In the genomic region with DNA sequence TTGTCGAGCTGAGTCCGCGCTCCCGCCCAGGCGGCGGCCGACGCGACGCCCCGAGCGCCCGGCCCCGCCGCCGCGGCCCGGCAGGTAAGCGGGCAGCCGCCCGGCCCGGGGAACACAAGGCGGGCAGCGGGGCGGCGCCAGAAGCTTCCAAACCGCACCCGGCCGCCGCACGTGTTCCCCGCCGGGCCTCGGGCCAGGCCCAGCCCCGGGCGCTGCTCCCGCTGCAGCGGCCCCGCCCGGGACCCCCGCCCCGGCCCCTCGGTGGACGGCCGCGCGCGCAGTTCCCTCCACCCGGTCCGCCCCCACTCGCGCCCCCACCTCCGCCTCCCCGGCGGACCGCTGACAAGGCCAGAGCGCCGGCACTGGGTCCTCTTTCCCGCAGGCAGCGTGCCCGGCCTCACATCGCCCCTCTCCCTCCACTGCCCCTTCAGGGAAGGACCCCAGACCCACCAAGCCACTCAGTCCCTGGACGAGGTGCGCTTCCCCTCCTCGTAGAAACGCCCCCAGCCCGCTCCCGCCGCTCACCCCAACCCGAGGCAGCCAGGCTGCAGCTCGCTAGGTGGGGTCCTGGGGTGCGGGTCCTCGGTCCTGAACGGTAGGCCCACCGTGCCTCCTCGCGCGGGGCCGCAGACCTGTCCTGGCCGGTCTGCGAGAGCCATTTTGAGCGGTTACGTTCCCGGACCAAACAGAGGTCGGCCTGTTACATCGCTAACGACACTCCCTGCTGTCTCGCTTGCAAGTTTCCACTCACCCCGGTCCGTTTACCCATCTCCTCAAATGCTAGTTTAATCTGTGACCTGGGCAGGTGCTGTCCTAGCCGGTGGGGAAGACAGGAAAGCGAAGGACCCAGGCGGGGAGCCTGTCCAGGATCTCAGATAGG, we compare ENCODE assay signal across 1 cellular context.
A peak's percentile ranks its signal among the peaks of the same experiment; 100 is the strongest.
TF ChIP-seq lines count a peak whose summit lies in the region.

No MANE protein-coding gene starts in this region.

TF ChIP-seq in HepG2, 621 proteins besides CTCF, POLR2A, EP300 and RAD21 (continued from another document and continues in another):
- TF ChIP-seq, protein P1, sequence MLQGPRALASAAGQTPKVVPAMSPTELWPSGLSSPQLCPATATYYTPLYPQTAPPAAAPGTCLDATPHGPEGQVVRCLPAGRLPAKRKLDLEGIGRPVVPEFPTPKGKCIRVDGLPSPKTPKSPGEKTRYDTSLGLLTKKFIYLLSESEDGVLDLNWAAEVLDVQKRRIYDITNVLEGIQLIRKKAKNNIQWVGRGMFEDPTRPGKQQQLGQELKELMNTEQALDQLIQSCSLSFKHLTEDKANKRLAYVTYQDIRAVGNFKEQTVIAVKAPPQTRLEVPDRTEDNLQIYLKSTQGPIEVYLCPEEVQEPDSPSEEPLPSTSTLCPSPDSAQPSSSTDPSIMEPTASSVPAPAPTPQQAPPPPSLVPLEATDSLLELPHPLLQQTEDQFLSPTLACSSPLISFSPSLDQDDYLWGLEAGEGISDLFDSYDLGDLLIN (CRISPR knock-in tag; IDR thresholded peaks at IDR 0.05; ENCODE audit: borderline replicate concordance), result no peak
- no peak for TF ChIP-seq SRSF4 (IDR thresholded peaks at IDR 0.05; ENCODE audit: low read depth, low read length, poor library complexity, severe bottlenecking)
- TF ChIP-seq ZSCAN12 (CRISPR knock-in tag; IDR thresholded peaks at IDR 0.05), result no peak
- TF ChIP-seq ZBTB7B (CRISPR knock-in tag; IDR thresholded peaks at IDR 0.05), result no peak
- no peak; the same call in 1 of the 2 replicates for TF ChIP-seq RXRA (CRISPR knock-in tag; IDR thresholded peaks at IDR 0.05)
- TF ChIP-seq, protein P2, sequence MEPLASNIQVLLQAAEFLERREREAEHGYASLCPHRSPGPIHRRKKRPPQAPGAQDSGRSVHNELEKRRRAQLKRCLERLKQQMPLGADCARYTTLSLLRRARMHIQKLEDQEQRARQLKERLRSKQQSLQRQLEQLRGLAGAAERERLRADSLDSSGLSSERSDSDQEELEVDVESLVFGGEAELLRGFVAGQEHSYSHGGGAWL (CRISPR knock-in tag; IDR thresholded peaks at IDR 0.05), result 0 out of 2 replicates have a peak, but pooled peaks have one; percentile 43
- no peak for TF ChIP-seq IRF2 (CRISPR knock-in tag; IDR thresholded peaks at IDR 0.05)
- TF ChIP-seq SCMH1 (CRISPR knock-in tag; IDR thresholded peaks at IDR 0.05; ENCODE audit: borderline replicate concordance), result no peak
- TF ChIP-seq ZNF138 (CRISPR knock-in tag; IDR thresholded peaks at IDR 0.05; ENCODE audit: low read depth), result no peak
- TF ChIP-seq, protein P3, sequence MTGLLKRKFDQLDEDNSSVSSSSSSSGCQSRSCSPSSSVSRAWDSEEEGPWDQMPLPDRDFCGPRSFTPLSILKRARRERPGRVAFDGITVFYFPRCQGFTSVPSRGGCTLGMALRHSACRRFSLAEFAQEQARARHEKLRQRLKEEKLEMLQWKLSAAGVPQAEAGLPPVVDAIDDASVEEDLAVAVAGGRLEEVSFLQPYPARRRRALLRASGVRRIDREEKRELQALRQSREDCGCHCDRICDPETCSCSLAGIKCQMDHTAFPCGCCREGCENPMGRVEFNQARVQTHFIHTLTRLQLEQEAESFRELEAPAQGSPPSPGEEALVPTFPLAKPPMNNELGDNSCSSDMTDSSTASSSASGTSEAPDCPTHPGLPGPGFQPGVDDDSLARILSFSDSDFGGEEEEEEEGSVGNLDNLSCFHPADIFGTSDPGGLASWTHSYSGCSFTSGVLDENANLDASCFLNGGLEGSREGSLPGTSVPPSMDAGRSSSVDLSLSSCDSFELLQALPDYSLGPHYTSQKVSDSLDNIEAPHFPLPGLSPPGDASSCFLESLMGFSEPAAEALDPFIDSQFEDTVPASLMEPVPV (CRISPR knock-in tag; IDR thresholded peaks at IDR 0.05), result no peak
- TF ChIP-seq TSC22D2 (CRISPR knock-in tag; IDR thresholded peaks at IDR 0.05; ENCODE audit: borderline replicate concordance), result no peak
- TF ChIP-seq JARID2 (CRISPR knock-in tag; IDR thresholded peaks at IDR 0.05; ENCODE audit: insufficient replicate concordance), result peak; percentile 20
- no peak for TF ChIP-seq NR2F1 (CRISPR knock-in tag; IDR thresholded peaks at IDR 0.05)
- no peak for TF ChIP-seq SOX13 (IDR thresholded peaks at IDR 0.05)
- TF ChIP-seq SOX13 (CRISPR knock-in tag; conservative IDR thresholded peaks at IDR 0.05 in 1 of 2, IDR thresholded peaks at IDR 0.05 in 1 of 2), result no peak
- TF ChIP-seq MAFG (CRISPR knock-in tag; IDR thresholded peaks at IDR 0.05), result no peak
- no peak for TF ChIP-seq ZFP62 (CRISPR knock-in tag; IDR thresholded peaks at IDR 0.05)
- 0 out of 2 replicates have a peak, but pooled peaks have one; percentile 21 for TF ChIP-seq DNMT1 (CRISPR knock-in tag; IDR thresholded peaks at IDR 0.05)
- peak; percentile 44; the same call in 1 of the 2 replicates for TF ChIP-seq ZNF768 (CRISPR knock-in tag; IDR thresholded peaks at IDR 0.05)
- no peak for TF ChIP-seq SMAD3 (CRISPR knock-in tag; IDR thresholded peaks at IDR 0.05)
- TF ChIP-seq ZFY (CRISPR knock-in tag; IDR thresholded peaks at IDR 0.05), result peak; percentile 50; the same call in 1 of the 2 replicates
- TF ChIP-seq ZNF232 (CRISPR knock-in tag; IDR thresholded peaks at IDR 0.05; ENCODE audit: borderline replicate concordance), result no peak
- TF ChIP-seq ZNF558 (CRISPR knock-in tag; IDR thresholded peaks at IDR 0.05; ENCODE audit: borderline replicate concordance), result no peak
- TF ChIP-seq, protein P4, sequence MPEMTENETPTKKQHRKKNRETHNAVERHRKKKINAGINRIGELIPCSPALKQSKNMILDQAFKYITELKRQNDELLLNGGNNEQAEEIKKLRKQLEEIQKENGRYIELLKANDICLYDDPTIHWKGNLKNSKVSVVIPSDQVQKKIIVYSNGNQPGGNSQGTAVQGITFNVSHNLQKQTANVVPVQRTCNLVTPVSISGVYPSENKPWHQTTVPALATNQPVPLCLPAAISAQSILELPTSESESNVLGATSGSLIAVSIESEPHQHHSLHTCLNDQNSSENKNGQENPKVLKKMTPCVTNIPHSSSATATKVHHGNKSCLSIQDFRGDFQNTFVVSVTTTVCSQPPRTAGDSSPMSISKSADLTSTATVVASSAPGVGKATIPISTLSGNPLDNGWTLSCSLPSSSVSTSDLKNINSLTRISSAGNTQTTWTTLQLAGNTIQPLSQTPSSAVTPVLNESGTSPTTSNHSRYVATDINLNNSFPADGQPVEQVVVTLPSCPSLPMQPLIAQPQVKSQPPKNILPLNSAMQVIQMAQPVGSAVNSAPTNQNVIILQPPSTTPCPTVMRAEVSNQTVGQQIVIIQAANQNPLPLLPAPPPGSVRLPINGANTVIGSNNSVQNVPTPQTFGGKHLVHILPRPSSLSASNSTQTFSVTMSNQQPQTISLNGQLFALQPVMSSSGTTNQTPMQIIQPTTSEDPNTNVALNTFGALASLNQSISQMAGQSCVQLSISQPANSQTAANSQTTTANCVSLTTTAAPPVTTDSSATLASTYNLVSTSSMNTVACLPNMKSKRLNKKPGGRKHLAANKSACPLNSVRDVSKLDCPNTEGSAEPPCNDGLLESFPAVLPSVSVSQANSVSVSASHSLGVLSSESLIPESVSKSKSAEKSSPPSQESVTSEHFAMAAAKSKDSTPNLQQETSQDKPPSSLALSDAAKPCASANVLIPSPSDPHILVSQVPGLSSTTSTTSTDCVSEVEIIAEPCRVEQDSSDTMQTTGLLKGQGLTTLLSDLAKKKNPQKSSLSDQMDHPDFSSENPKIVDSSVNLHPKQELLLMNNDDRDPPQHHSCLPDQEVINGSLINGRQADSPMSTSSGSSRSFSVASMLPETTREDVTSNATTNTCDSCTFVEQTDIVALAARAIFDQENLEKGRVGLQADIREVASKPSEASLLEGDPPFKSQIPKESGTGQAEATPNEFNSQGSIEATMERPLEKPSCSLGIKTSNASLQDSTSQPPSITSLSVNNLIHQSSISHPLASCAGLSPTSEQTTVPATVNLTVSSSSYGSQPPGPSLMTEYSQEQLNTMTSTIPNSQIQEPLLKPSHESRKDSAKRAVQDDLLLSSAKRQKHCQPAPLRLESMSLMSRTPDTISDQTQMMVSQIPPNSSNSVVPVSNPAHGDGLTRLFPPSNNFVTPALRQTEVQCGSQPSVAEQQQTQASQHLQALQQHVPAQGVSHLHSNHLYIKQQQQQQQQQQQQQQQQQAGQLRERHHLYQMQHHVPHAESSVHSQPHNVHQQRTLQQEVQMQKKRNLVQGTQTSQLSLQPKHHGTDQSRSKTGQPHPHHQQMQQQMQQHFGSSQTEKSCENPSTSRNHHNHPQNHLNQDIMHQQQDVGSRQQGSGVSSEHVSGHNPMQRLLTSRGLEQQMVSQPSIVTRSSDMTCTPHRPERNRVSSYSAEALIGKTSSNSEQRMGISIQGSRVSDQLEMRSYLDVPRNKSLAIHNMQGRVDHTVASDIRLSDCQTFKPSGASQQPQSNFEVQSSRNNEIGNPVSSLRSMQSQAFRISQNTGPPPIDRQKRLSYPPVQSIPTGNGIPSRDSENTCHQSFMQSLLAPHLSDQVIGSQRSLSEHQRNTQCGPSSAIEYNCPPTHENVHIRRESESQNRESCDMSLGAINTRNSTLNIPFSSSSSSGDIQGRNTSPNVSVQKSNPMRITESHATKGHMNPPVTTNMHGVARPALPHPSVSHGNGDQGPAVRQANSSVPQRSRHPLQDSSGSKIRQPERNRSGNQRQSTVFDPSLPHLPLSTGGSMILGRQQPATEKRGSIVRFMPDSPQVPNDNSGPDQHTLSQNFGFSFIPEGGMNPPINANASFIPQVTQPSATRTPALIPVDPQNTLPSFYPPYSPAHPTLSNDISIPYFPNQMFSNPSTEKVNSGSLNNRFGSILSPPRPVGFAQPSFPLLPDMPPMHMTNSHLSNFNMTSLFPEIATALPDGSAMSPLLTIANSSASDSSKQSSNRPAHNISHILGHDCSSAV (CRISPR knock-in tag; IDR thresholded peaks at IDR 0.05; ENCODE audit: borderline replicate concordance), result no peak
- TF ChIP-seq, protein P5, sequence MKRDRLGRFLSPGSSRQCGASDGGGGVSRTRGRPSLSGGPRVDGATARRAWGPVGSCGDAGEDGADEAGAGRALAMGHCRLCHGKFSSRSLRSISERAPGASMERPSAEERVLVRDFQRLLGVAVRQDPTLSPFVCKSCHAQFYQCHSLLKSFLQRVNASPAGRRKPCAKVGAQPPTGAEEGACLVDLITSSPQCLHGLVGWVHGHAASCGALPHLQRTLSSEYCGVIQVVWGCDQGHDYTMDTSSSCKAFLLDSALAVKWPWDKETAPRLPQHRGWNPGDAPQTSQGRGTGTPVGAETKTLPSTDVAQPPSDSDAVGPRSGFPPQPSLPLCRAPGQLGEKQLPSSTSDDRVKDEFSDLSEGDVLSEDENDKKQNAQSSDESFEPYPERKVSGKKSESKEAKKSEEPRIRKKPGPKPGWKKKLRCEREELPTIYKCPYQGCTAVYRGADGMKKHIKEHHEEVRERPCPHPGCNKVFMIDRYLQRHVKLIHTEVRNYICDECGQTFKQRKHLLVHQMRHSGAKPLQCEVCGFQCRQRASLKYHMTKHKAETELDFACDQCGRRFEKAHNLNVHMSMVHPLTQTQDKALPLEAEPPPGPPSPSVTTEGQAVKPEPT (CRISPR knock-in tag; IDR thresholded peaks at IDR 0.05; ENCODE audit: low read depth), result no peak
- TF ChIP-seq ZNF331 (CRISPR knock-in tag; IDR thresholded peaks at IDR 0.05), result 0 out of 2 replicates have a peak, but pooled peaks have one; percentile 17
- TF ChIP-seq, protein P6, sequence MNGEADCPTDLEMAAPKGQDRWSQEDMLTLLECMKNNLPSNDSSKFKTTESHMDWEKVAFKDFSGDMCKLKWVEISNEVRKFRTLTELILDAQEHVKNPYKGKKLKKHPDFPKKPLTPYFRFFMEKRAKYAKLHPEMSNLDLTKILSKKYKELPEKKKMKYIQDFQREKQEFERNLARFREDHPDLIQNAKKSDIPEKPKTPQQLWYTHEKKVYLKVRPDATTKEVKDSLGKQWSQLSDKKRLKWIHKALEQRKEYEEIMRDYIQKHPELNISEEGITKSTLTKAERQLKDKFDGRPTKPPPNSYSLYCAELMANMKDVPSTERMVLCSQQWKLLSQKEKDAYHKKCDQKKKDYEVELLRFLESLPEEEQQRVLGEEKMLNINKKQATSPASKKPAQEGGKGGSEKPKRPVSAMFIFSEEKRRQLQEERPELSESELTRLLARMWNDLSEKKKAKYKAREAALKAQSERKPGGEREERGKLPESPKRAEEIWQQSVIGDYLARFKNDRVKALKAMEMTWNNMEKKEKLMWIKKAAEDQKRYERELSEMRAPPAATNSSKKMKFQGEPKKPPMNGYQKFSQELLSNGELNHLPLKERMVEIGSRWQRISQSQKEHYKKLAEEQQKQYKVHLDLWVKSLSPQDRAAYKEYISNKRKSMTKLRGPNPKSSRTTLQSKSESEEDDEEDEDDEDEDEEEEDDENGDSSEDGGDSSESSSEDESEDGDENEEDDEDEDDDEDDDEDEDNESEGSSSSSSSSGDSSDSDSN (CRISPR knock-in tag; IDR thresholded peaks at IDR 0.05), result peak; percentile 62
- TF ChIP-seq SMARCE1 (IDR thresholded peaks at IDR 0.05; ENCODE audit: borderline replicate concordance), result no peak
- TF ChIP-seq, protein P7, sequence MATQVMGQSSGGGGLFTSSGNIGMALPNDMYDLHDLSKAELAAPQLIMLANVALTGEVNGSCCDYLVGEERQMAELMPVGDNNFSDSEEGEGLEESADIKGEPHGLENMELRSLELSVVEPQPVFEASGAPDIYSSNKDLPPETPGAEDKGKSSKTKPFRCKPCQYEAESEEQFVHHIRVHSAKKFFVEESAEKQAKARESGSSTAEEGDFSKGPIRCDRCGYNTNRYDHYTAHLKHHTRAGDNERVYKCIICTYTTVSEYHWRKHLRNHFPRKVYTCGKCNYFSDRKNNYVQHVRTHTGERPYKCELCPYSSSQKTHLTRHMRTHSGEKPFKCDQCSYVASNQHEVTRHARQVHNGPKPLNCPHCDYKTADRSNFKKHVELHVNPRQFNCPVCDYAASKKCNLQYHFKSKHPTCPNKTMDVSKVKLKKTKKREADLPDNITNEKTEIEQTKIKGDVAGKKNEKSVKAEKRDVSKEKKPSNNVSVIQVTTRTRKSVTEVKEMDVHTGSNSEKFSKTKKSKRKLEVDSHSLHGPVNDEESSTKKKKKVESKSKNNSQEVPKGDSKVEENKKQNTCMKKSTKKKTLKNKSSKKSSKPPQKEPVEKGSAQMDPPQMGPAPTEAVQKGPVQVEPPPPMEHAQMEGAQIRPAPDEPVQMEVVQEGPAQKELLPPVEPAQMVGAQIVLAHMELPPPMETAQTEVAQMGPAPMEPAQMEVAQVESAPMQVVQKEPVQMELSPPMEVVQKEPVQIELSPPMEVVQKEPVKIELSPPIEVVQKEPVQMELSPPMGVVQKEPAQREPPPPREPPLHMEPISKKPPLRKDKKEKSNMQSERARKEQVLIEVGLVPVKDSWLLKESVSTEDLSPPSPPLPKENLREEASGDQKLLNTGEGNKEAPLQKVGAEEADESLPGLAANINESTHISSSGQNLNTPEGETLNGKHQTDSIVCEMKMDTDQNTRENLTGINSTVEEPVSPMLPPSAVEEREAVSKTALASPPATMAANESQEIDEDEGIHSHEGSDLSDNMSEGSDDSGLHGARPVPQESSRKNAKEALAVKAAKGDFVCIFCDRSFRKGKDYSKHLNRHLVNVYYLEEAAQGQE (IDR thresholded peaks at IDR 0.05; ENCODE audit: borderline replicate concordance in 1 of 2, low read depth in 1 of 2, low read length in 2 of 2), result no peak
- TF ChIP-seq FOXM1 (CRISPR knock-in tag; IDR thresholded peaks at IDR 0.05), result no peak
- no peak for TF ChIP-seq ZNF333 (CRISPR knock-in tag; IDR thresholded peaks at IDR 0.05; ENCODE audit: borderline replicate concordance)
- TF ChIP-seq ZNF879 (CRISPR knock-in tag; IDR thresholded peaks at IDR 0.05), result 0 out of 2 replicates have a peak, but pooled peaks have one; percentile 47
